In the genomic region with DNA sequence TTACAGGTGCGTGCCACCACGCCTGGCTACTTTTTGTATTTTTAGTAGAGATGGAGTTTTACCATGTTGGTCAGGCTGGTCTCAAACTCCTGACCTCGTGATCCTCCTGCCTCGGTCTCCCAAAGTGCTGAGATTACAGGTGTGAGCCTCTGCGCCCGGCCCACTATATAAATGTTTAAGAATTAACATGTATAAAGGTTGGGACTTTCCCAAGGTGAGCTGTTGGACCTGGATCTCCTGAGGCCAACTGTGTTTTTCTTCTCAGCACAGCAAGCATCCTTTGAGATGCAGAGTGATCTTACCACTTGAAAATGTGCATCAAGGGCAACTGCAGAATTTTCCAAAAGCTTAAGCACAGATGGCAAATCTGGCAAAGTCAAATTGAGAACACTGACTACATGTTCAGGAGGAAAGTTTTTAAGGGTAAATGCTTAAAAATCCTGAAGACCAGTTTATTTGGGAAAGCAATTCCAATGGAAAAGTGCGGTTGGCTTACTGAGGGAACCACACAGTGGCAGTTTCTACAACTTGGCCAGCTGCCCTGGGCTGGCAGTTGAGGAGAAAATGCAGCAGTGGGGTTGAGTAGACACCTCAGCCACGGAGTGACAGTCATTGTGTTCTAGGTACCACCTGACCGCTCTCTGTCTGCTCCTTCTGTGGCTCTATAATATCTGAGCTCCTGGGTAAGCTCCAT, we compare ENCODE assay signal across 10 cellular contexts.
A peak's percentile ranks its signal among the peaks of the same experiment; 100 is the strongest.
DNase-seq lines count a peak whose midpoint lies in the region; ATAC-seq and TF ChIP-seq lines count a peak whose summit lies in the region.
"Had no signal": no experiment of that assay in that cellular context is flagged by ENCODE, and none has a peak within 500 bp of the region (broad histone marks: within the 10 kb centered on the region; RNA-seq: fewer than 3 reads in every experiment).

No MANE protein-coding gene starts in this region.

- H3K36me3 ChIP-seq in SK-N-SH (replicated peaks in 1 of 2; ENCODE audit: control insufficient read depth in 1 of 2, insufficient read depth in 2 of 2, low read length in 1 of 2) (peaks cover 27 to 37% of the 10 kb centered on the region in 2 experiments), lung (ENCODE audit: control insufficient read depth in 2 of 2, insufficient read depth in 2 of 2, low read length in 2 of 2) (peaks cover 0 to 10% of the 10 kb centered on the region in 2 donors), tibial nerve (no peaks in the 10 kb centered on the region)

- no peak overlapping the region for H3K9ac ChIP-seq in SK-N-SH

- 0 out of 2 replicates have a peak overlapping the region, but pooled peaks have one; percentile 12 for H3K4me2 ChIP-seq in SK-N-SH

- peaks cover 0 to 2% of the 10 kb centered on the region in 2 experiments; a peak in 2 of 4 replicates for H3K4me1 ChIP-seq in SK-N-SH (ENCODE audit: control insufficient read depth in 1 of 2, insufficient read depth in 2 of 2, low read depth in 1 of 2, low read length in 1 of 2)
- peaks cover 9 to 40% of the 10 kb centered on the region in 2 donors for H3K4me1 ChIP-seq in lung (ENCODE audit: control insufficient read depth in 2 of 2, insufficient read depth in 2 of 2, low read length in 2 of 2)
- peaks cover 0 to 68% (median 11%) of the 10 kb centered on the region in 4 donors for H3K4me1 ChIP-seq in tibial nerve

- H3F3A ChIP-seq in SK-N-SH (replicated peaks; ENCODE audit: insufficient read depth) = peaks cover 9% of the 10 kb centered on the region

- H3K27me3 ChIP-seq in SK-N-SH (ENCODE audit: insufficient read depth) (no peaks in the 10 kb centered on the region), lung (ENCODE audit: control insufficient read depth, insufficient read depth) (no peaks in the 10 kb centered on the region), tibial nerve (no peaks in the 10 kb centered on the region)

- CTCF ChIA-PET in SK-N-SH (lab: Yijun Ruan, JAX) = interaction anchor here (0.7 to 1.7 kb wide), 3 partner anchors 8 to 89 kb away, joined by 3 to 8 read pairs (median 3); no protein-coding TSS in a partner anchor

- H3K27ac ChIP-seq in SK-N-SH (ENCODE audit: low read depth in 2 of 2, low read length in 1 of 2) = no peak overlapping the region
- peak overlapping the region; percentile 53 to 90 for H3K27ac ChIP-seq in lung (ENCODE audit: low read depth in 1 of 2, low read length in 1 of 2)
- H3K27ac ChIP-seq in tibial nerve = peak overlapping the region in 3 of 4 donors; percentile 39 to 77 (median 53)

- peaks cover 76% of the 10 kb centered on the region for H4K20me1 ChIP-seq in SK-N-SH (ENCODE audit: insufficient read depth)

- H3K4me3 ChIP-seq in SK-N-SH (ENCODE audit: low read depth in 2 of 2, low read length in 1 of 2) = no peak overlapping the region
- no peak overlapping the region for H3K4me3 ChIP-seq in lung
- no peak overlapping the region for H3K4me3 ChIP-seq in tibial nerve

- H2AFZ ChIP-seq in SK-N-SH (ENCODE audit: low read depth) = no peak overlapping the region

- ATAC-seq in SK-N-SH treated with all-trans-retinoic acid at 6 μM for 48 hours (no peak), lung (ENCODE audit: insufficient read depth, low FRiP score) (no peak), HG02884 (IDR thresholded peaks at IDR 0.05; ENCODE audit: unreplicated experiment) (no peak)

- no peak for TF ChIP-seq POLR2A in tibial nerve (IDR thresholded peaks at IDR 0.05)

- H3K9me2 ChIP-seq in SK-N-SH = no peaks in the 10 kb centered on the region

- no peak for TF ChIP-seq CTCF in SK-N-SH (IDR thresholded peaks at IDR 0.05)
- no peak for TF ChIP-seq CTCF in lung (IDR thresholded peaks at IDR 0.05; ENCODE audit: control extremely low read depth, extremely low read depth)
- TF ChIP-seq CTCF in tibial nerve (IDR thresholded peaks at IDR 0.05) = no peak

- TF ChIP-seq RAD21 in SK-N-SH (IDR thresholded peaks at IDR 0.05; ENCODE audit: low read length) = no peak

- H3K9me3 ChIP-seq in SK-N-SH = no peaks in the 10 kb centered on the region
- H3K9me3 ChIP-seq in lung (ENCODE audit: control insufficient read depth in 2 of 2, insufficient read depth in 1 of 2, low read length in 1 of 2) = no peaks in the 10 kb centered on the region
- no peaks in the 10 kb centered on the region for H3K9me3 ChIP-seq in tibial nerve

- 95% methylated on average over 9 of the region's 9 CpGs for WGBS in SK-N-SH (ENCODE audit: low lambda C conversion rate)
- WGBS in lung, 2 donors = 81 to 89% methylated on average over 9 of the region's 9 CpGs
- WGBS in tibial nerve, 2 donors = 80 to 83% methylated on average over 9 of the region's 9 CpGs

- DNase-seq in SK-N-SH (no peak), cerebellum (ENCODE audit: low spot score) (peak; percentile 47), lung (ENCODE audit: low spot score) (no peak), tibial nerve (ENCODE audit: low spot score in 2 of 2) (no peak), HT-29 (ENCODE audit: low spot score) (no peak), NCI-H2196 treated with DMSO at 0.1 percent for 48 hours (lab: John Stamatoyannopoulos, UW; ENCODE audit: unreplicated experiment) (no peak)
- DNase-seq: activated T-cell treated with anti-CD3 and anti-CD28 coated beads, Interleukin-2, amount 50 U/mL, for 24 hours; NCI-H226 had no signal

- TF ChIP-seq EP300 in SK-N-SH (IDR thresholded peaks at IDR 0.05; ENCODE audit: borderline replicate concordance in 1 of 2, low read depth in 1 of 2, low read length in 1 of 2) (no peak), tibial nerve (IDR thresholded peaks at IDR 0.05) (no peak)

- peaks cover 100% of the 10 kb centered on the region for H3K79me2 ChIP-seq in SK-N-SH (ENCODE audit: insufficient read depth)

- POLR2A ChIA-PET in SK-N-SH (lab: Yijun Ruan, JAX) = interaction anchor here (0.5 to 0.9 kb wide), 2 partner anchors 10 to 362 kb away, joined by 3 read pairs; no protein-coding TSS in a partner anchor

TF ChIP-seq in SK-N-SH, 30 proteins besides CTCF, POLR2A, EP300 and RAD21 (continues in another document):
- TF ChIP-seq RFX5 (IDR thresholded peaks at IDR 0.05; ENCODE audit: low read length) (no peak), MEF2A (IDR thresholded peaks at IDR 0.05; ENCODE audit: borderline replicate concordance, low read depth) (no peak), NRF1 (IDR thresholded peaks at IDR 0.05; ENCODE audit: low read depth, low read length) (no peak), JUND (IDR thresholded peaks at IDR 0.05) (no peak), TCF12 (IDR thresholded peaks at IDR 0.05) (no peak), GATA2 (CRISPR knock-in tag; IDR thresholded peaks at IDR 0.05) (no peak), POLR2AphosphoS5 (IDR thresholded peaks at IDR 0.05; ENCODE audit: low read depth, low read length) (no peak)
- TF ChIP-seq, protein P1, sequence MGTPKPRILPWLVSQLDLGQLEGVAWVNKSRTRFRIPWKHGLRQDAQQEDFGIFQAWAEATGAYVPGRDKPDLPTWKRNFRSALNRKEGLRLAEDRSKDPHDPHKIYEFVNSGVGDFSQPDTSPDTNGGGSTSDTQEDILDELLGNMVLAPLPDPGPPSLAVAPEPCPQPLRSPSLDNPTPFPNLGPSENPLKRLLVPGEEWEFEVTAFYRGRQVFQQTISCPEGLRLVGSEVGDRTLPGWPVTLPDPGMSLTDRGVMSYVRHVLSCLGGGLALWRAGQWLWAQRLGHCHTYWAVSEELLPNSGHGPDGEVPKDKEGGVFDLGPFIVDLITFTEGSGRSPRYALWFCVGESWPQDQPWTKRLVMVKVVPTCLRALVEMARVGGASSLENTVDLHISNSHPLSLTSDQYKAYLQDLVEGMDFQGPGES (IDR thresholded peaks at IDR 0.05; ENCODE audit: low read depth, low read length) = no peak
- TF ChIP-seq, protein P2, sequence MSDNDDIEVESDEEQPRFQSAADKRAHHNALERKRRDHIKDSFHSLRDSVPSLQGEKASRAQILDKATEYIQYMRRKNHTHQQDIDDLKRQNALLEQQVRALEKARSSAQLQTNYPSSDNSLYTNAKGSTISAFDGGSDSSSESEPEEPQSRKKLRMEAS (IDR thresholded peaks at IDR 0.05; ENCODE audit: low read depth) = no peak
- TF ChIP-seq, protein P3, sequence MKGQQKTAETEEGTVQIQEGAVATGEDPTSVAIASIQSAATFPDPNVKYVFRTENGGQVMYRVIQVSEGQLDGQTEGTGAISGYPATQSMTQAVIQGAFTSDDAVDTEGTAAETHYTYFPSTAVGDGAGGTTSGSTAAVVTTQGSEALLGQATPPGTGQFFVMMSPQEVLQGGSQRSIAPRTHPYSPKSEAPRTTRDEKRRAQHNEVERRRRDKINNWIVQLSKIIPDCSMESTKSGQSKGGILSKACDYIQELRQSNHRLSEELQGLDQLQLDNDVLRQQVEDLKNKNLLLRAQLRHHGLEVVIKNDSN (IDR thresholded peaks at IDR 0.05; ENCODE audit: borderline replicate concordance, low read depth) = no peak

TF ChIP-seq in SK-N-SH treated with all-trans-retinoic acid at 6 μM for 48 hours, 23 proteins besides CTCF, POLR2A, EP300 and RAD21 (continues in another document):
- TF ChIP-seq, protein P4, sequence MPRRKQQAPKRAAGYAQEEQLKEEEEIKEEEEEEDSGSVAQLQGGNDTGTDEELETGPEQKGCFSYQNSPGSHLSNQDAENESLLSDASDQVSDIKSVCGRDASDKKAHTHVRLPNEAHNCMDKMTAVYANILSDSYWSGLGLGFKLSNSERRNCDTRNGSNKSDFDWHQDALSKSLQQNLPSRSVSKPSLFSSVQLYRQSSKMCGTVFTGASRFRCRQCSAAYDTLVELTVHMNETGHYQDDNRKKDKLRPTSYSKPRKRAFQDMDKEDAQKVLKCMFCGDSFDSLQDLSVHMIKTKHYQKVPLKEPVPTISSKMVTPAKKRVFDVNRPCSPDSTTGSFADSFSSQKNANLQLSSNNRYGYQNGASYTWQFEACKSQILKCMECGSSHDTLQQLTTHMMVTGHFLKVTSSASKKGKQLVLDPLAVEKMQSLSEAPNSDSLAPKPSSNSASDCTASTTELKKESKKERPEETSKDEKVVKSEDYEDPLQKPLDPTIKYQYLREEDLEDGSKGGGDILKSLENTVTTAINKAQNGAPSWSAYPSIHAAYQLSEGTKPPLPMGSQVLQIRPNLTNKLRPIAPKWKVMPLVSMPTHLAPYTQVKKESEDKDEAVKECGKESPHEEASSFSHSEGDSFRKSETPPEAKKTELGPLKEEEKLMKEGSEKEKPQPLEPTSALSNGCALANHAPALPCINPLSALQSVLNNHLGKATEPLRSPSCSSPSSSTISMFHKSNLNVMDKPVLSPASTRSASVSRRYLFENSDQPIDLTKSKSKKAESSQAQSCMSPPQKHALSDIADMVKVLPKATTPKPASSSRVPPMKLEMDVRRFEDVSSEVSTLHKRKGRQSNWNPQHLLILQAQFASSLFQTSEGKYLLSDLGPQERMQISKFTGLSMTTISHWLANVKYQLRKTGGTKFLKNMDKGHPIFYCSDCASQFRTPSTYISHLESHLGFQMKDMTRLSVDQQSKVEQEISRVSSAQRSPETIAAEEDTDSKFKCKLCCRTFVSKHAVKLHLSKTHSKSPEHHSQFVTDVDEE (CRISPR knock-in tag; IDR thresholded peaks at IDR 0.05) = no peak

Comparison
In these comparisons a context has a peak if more than half of its experiments do, and no peak if none do; other contexts are left out.
1. H3K27ac ChIP-seq: peak in lung (2 of 2) and tibial nerve (3 of 4); none in SK-N-SH (0 of 2).